ENCODE assay signal across 23 cellular contexts in the genomic region with DNA sequence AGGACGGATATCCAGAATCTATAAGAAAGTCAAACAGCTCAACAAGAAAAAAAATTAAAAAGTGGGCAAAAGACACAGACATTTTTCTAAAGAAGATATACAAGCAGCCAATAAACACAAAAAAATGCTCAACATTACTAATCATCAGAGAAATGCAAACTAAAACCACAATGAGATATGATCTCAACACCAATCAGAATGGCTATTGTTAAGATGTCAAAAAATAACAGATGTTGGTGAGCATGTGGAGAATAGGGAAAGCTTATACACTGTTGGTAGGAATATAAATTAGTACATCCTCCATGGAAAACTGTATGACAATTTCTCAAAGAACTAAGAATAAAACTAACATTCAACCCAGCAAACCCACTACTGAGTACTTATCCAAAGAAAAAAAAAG.
"Had no signal": no experiment of that assay in that cellular context is flagged by ENCODE, and none has a peak within 500 bp of the region (broad histone marks: within the 10 kb centered on the region; RNA-seq: fewer than 3 reads in every experiment).

No MANE protein-coding gene starts in this region.

- ATAC-seq: gastroesophageal sphincter; left lobe of liver; mucosa of descending colon; naive thymus-derived CD8-positive, alpha-beta T cell; psoas muscle; right lobe of liver; stimulated activated memory B cell treated with anti-CD40 and anti-IgM and Interleukin-4, amounts not matched to agents 10 μg/mL and 1 μg/mL and 100 μg/mL, for 72 hours; stimulated activated naive CD8-positive, alpha-beta T cell treated with anti-CD3 and anti-CD28 coated beads, Interleukin-15, amount 100 ng/mL, for 72 hours; upper lobe of right lung had no signal

- DNase-seq: effector CD4-positive, alpha-beta T cell; endodermal cell; erythroblast; foreskin fibroblast; glutamatergic neuron; islet precursor cell; mucosa of descending colon; naive thymus-derived CD8-positive, alpha-beta T cell; psoas muscle; retina; right lobe of liver; spleen; stimulated activated CD4-positive, alpha-beta T cell treated with anti-CD3 and anti-CD28 coated beads, Interleukin-15, amount 100 ng/mL, for 24 hours; stimulated activated CD4-positive, alpha-beta T cell treated with anti-CD3 and anti-CD28 coated beads, Interleukin-1b, Interleukin-23, amount 100 ng/mL, for 48 hours; stimulated activated CD4-positive, alpha-beta T cell treated with anti-CD3 and anti-CD28 coated beads, Interleukin-4, amount 100 ng/mL, for 24 hours; stimulated activated naive CD8-positive, alpha-beta T cell treated with anti-CD3 and anti-CD28 coated beads, Interleukin-15, amount 100 ng/mL, for 72 hours; testis; upper lobe of right lung had no signal

- H3K4me3 ChIP-seq: gastroesophageal sphincter, mucosa of descending colon, psoas muscle, right lobe of liver, spleen, testis, tibial nerve, upper lobe of right lung, vagina had no signal
